1 cellular context compared by ENCODE assay signal in genomic region chr5:36153727-36154126, GRCh38.
TF ChIP-seq lines count a peak whose summit lies in the region.

No MANE protein-coding gene starts in this region.

TF ChIP-seq in HepG2, 621 proteins besides CTCF, POLR2A, EP300 and RAD21 (continued from another document and continues in another):
- TF ChIP-seq ZNF609 (CRISPR knock-in tag; IDR thresholded peaks at IDR 0.05; ENCODE audit: borderline replicate concordance), result peak; percentile 94
- peak in 1 of 2 experiments; percentile 77; a peak in 2 of 4 replicates for TF ChIP-seq KLF16 (CRISPR knock-in tag; IDR thresholded peaks at IDR 0.05)
- TF ChIP-seq HDAC2 (CRISPR knock-in tag; IDR thresholded peaks at IDR 0.05), result peak; percentile 88
- no peak for TF ChIP-seq ZNF160 (CRISPR knock-in tag; IDR thresholded peaks at IDR 0.05)
- peak; percentile 67; the same call in 1 of the 2 replicates for TF ChIP-seq ATF2 (CRISPR knock-in tag; IDR thresholded peaks at IDR 0.05)
- TF ChIP-seq ARNT (IDR thresholded peaks at IDR 0.05), result no peak
- peak; percentile 80; the same call in 1 of the 2 replicates for TF ChIP-seq MIXL1 (CRISPR knock-in tag; IDR thresholded peaks at IDR 0.05)
- peak; percentile 28; the same call in 1 of the 2 replicates for TF ChIP-seq ZNF281 (CRISPR knock-in tag; IDR thresholded peaks at IDR 0.05; ENCODE audit: borderline replicate concordance)
- TF ChIP-seq THYN1 (CRISPR knock-in tag; IDR thresholded peaks at IDR 0.05; ENCODE audit: borderline replicate concordance, low read depth), result no peak
- no peak for TF ChIP-seq NRL (CRISPR knock-in tag; IDR thresholded peaks at IDR 0.05; ENCODE audit: borderline replicate concordance)
- no peak; the same call in 1 of the 2 replicates for TF ChIP-seq ZNF772 (CRISPR knock-in tag; IDR thresholded peaks at IDR 0.05)
- TF ChIP-seq ZNF30 (CRISPR knock-in tag; IDR thresholded peaks at IDR 0.05), result no peak
- no peak for TF ChIP-seq ZNF20 (CRISPR knock-in tag; IDR thresholded peaks at IDR 0.05)
- peak; percentile 65 for TF ChIP-seq MLX (CRISPR knock-in tag; IDR thresholded peaks at IDR 0.05)
- no peak for TF ChIP-seq HNRNPK (IDR thresholded peaks at IDR 0.05; ENCODE audit: low read depth, low read length, poor library complexity, severe bottlenecking)
- TF ChIP-seq ZNF17 (CRISPR knock-in tag; IDR thresholded peaks at IDR 0.05), result no peak
- TF ChIP-seq SMAD3 (CRISPR knock-in tag; IDR thresholded peaks at IDR 0.05), result peak; percentile 67; the same call in 1 of the 2 replicates
- TF ChIP-seq NFYC (CRISPR knock-in tag; IDR thresholded peaks at IDR 0.05), result 0 out of 2 replicates have a peak, but pooled peaks have one; percentile 12
- TF ChIP-seq ATF4 (CRISPR knock-in tag; IDR thresholded peaks at IDR 0.05), result peak in 1 of 2 experiments; percentile 48; a peak in 1 of 4 replicates
- TF ChIP-seq ZNF614 (CRISPR knock-in tag; IDR thresholded peaks at IDR 0.05; ENCODE audit: borderline replicate concordance), result peak; percentile 74; the same call in 1 of the 2 replicates
- peak; percentile 88 for TF ChIP-seq ZNF205 (CRISPR knock-in tag; IDR thresholded peaks at IDR 0.05)
- peak; percentile 75; the same call in 1 of the 2 replicates for TF ChIP-seq FOXK1 (CRISPR knock-in tag; IDR thresholded peaks at IDR 0.05; ENCODE audit: borderline replicate concordance, low read depth)
- TF ChIP-seq SP2 (CRISPR knock-in tag; IDR thresholded peaks at IDR 0.05), result no peak
- TF ChIP-seq NFRKB (IDR thresholded peaks at IDR 0.05), result no peak
- no peak for TF ChIP-seq ETS1 (CRISPR knock-in tag; IDR thresholded peaks at IDR 0.05)
- TF ChIP-seq NCOA2 (CRISPR knock-in tag; IDR thresholded peaks at IDR 0.05), result peak; percentile 90
- TF ChIP-seq ZBTB4 (CRISPR knock-in tag; IDR thresholded peaks at IDR 0.05; ENCODE audit: borderline replicate concordance), result no peak
- peak; percentile 60; the same call in 1 of the 2 replicates for TF ChIP-seq HOMEZ (CRISPR knock-in tag; IDR thresholded peaks at IDR 0.05; ENCODE audit: low read depth)
- TF ChIP-seq BCLAF1 (IDR thresholded peaks at IDR 0.05), result no peak
- peak; percentile 77 for TF ChIP-seq HHEX (CRISPR knock-in tag; IDR thresholded peaks at IDR 0.05)
- TF ChIP-seq PLSCR1 (CRISPR knock-in tag; IDR thresholded peaks at IDR 0.05; ENCODE audit: borderline replicate concordance), result no peak
- TF ChIP-seq ZNF792 (CRISPR knock-in tag; IDR thresholded peaks at IDR 0.05), result peak; percentile 82
- TF ChIP-seq ZNF224 (CRISPR knock-in tag; IDR thresholded peaks at IDR 0.05), result no peak
- no peak for TF ChIP-seq ZNF562 (CRISPR knock-in tag; IDR thresholded peaks at IDR 0.05; ENCODE audit: borderline replicate concordance)
- TF ChIP-seq ZNF639 (CRISPR knock-in tag; conservative IDR thresholded peaks at IDR 0.05), result no peak
